Comparison of ENCODE assay signal across 8 cellular contexts in genomic region chr1:236066828-236067386, GRCh38. TPM values are rescaled to one million over a fixed set of nuclear protein-coding genes. Genes with fewer than 3 reads are reported as not detected.
A peak's percentile ranks its signal among the peaks of the same experiment; 100 is the strongest.
DNase-seq lines count a peak whose midpoint lies in the region; ATAC-seq, FAIRE-seq and TF ChIP-seq lines count a peak whose summit lies in the region.

No MANE protein-coding gene starts in this region.

- peak; percentile 85 for ATAC-seq in HG02642 (IDR thresholded peaks at IDR 0.05; ENCODE audit: poor library complexity, unreplicated experiment)
- ATAC-seq in stimulated activated naive CD8-positive, alpha-beta T cell treated with anti-CD3 and anti-CD28 coated beads, Interleukin-15, Interleukin-2, amounts not matched to agents 100 U/mL and 50 U/mL, for 24 hours = peak; percentile 91

- DNase-seq in GM12892 (ENCODE audit: insufficient read length) = peak; percentile 70
- DNase-seq in OCI-M1 (lab: John Stamatoyannopoulos, UW) = peak; percentile 76
- DNase-seq in activated gamma-delta T cell treated with Interleukin-2 at 50 U/mL for 16 hours = peak; percentile 40
- DNase-seq in mucosa of gallbladder (ENCODE audit: low spot score) = peak; percentile 65
- DNase-seq in stimulated activated naive CD8-positive, alpha-beta T cell treated with anti-CD3 and anti-CD28 coated beads, Interleukin-15, Interleukin-2, amounts not matched to agents 100 U/mL and 50 U/mL, for 24 hours = peak; percentile 75
- DNase-seq in HT-29 (ENCODE audit: low spot score) = no peak
- DNase-seq in NCI-H82 treated with DMSO at 0.1 percent for 48 hours (lab: John Stamatoyannopoulos, UW; ENCODE audit: unreplicated experiment) = no peak

- TF ChIP-seq POLR2A in GM12892 (IDR thresholded peaks at IDR 0.05; ENCODE audit: low read depth, low read length) = peak; percentile 62; the same call in 1 of the 2 replicates

- FAIRE-seq in GM12892 (lab: Jason Lieb, UNC) = peak; percentile 84

RNA-seq across cellular contexts. Expression of gene NID1, which starts 2.0 kb away (rescaled TPM):
- 6.5 TPM for polyA plus RNA-seq in GM12892 (2012; ENCODE audit: missing spikeins)
- 89.4 TPM for total RNA-seq in mucosa of gallbladder
- not detected in 2 replicates for total RNA-seq in HT-29 (2014; rRNA removed; shearing (Covaris generic))

Comparison
In these comparisons a context has a peak if more than half of its experiments do, and no peak if none do; other contexts are left out.
1. DNase-seq: peak in GM12892 (single experiment), OCI-M1 (single experiment), activated gamma-delta T cell treated with Interleukin-2 at 50 U/mL for 16 hours (single experiment), mucosa of gallbladder (single experiment) and stimulated activated naive CD8-positive, alpha-beta T cell treated with anti-CD3 and anti-CD28 coated beads, Interleukin-15, Interleukin-2, amounts not matched to agents 100 U/mL and 50 U/mL, for 24 hours (single experiment); none in HT-29 (single experiment) and NCI-H82 treated with DMSO at 0.1 percent for 48 hours (single experiment).
2. RNA of gene NID1, which starts 2.0 kb away (total RNA-seq): 89.4 TPM in mucosa of gallbladder (single experiment); not detected in HT-29; every median in the first group is over 10 times any median in the second.